In genomic region chr19:294341-294818, GRCh38 we compare ENCODE assay signal across 9 cellular contexts.
DNase-seq lines count a peak whose midpoint lies in the region; ATAC-seq and TF ChIP-seq lines count a peak whose summit lies in the region.
"Had no signal": no experiment of that assay in that cellular context is flagged by ENCODE, and none has a peak within 500 bp of the region (broad histone marks: within the 10 kb centered on the region; RNA-seq: fewer than 3 reads in every experiment).

No MANE protein-coding gene starts in this region.

- peak overlapping the region; percentile 18 for H3K4me3 Mint-ChIP-seq in stimulated activated memory B cell treated with anti-CD40 and anti-IgM and Interleukin-4, amounts not matched to agents 10 μg/mL and 1 μg/mL and 100 μg/mL, for 72 hours

- no peak overlapping the region for H3K9ac ChIP-seq in adipocyte (ENCODE audit: low read length)

- no peak overlapping the region for H3K27ac Mint-ChIP-seq in stimulated activated memory B cell treated with anti-CD40 and anti-IgM and Interleukin-4, amounts not matched to agents 10 μg/mL and 1 μg/mL and 100 μg/mL, for 72 hours

- peaks cover 59% of the 10 kb centered on the region for H3K27me3 Mint-ChIP-seq in stimulated activated memory B cell treated with anti-CD40 and anti-IgM and Interleukin-4, amounts not matched to agents 10 μg/mL and 1 μg/mL and 100 μg/mL, for 72 hours

- DNase-seq in GM13976 (ENCODE audit: low spot score) (peak; percentile 37), adipocyte (ENCODE audit: low read depth) (peak; percentile 38), kidney tubule cell (ENCODE audit: low spot score) (peak; percentile 23), COR-L47 (lab: John Stamatoyannopoulos, UW) (no peak), NCI-H774 (lab: John Stamatoyannopoulos, UW) (no peak)
- no peak for DNase-seq in activated CD4-positive, alpha-beta T cell treated with anti-CD3 and anti-CD28 coated beads, Interleukin-2, amount 50 U/mL, for 48 hours
- DNase-seq: activated gamma-delta T cell, NCI-H1436 treated with DMSO at 0.1 percent for 48 hours had no signal

- H3K4me3 ChIP-seq in adipocyte (ENCODE audit: low read length) = peak overlapping the region; percentile 37

- peaks cover 34% of the 10 kb centered on the region for H3K27me3 ChIP-seq in adipocyte (replicated peaks; ENCODE audit: control insufficient read depth, insufficient read depth, low read length)

- in situ Hi-C loops in GM13976 (cut with MboI; ENCODE audit: low sequenced_read_pairs, unreplicated experiment) = no loop called here

- H3K9me3 ChIP-seq in adipocyte (ENCODE audit: control insufficient read depth, low read length) = peaks cover 3% of the 10 kb centered on the region

- peaks cover 15% of the 10 kb centered on the region for H3K4me1 Mint-ChIP-seq in stimulated activated memory B cell treated with anti-CD40 and anti-IgM and Interleukin-4, amounts not matched to agents 10 μg/mL and 1 μg/mL and 100 μg/mL, for 72 hours

- no peak for TF ChIP-seq CTCF in GM13976 (IDR thresholded peaks at IDR 0.05; ENCODE audit: borderline replicate concordance, control extremely low read depth, extremely low read depth, insufficient read depth, missing control alignments)

- no peak for ATAC-seq in stimulated activated memory B cell treated with anti-CD40 and anti-IgM and Interleukin-4, amounts not matched to agents 10 μg/mL and 1 μg/mL and 100 μg/mL, for 72 hours

- H3K4me1 ChIP-seq in adipocyte (ENCODE audit: control insufficient read depth, insufficient read depth, low read length) = peaks cover 11% of the 10 kb centered on the region

- no peaks in the 10 kb centered on the region for H3K9me3 Mint-ChIP-seq in stimulated activated memory B cell treated with anti-CD40 and anti-IgM and Interleukin-4, amounts not matched to agents 10 μg/mL and 1 μg/mL and 100 μg/mL, for 72 hours

- no peaks in the 10 kb centered on the region for H3K36me3 Mint-ChIP-seq in stimulated activated memory B cell treated with anti-CD40 and anti-IgM and Interleukin-4, amounts not matched to agents 10 μg/mL and 1 μg/mL and 100 μg/mL, for 72 hours

- H3K36me3 ChIP-seq in adipocyte (ENCODE audit: control insufficient read depth, insufficient read depth, low read length, severe bottlenecking) = no peaks in the 10 kb centered on the region

Comparison
In these comparisons a context has a peak if more than half of its experiments do, and no peak if none do; other contexts are left out.
1. DNase-seq: peak in GM13976 (single experiment), adipocyte (single experiment) and kidney tubule cell (single experiment); none in COR-L47 (single experiment), NCI-H774 (single experiment) and activated CD4-positive, alpha-beta T cell treated with anti-CD3 and anti-CD28 coated beads, Interleukin-2, amount 50 U/mL, for 48 hours (0 of 2).